In genomic region chr19:45090598-45090997, GRCh38 we compare ENCODE assay signal across 2 cellular contexts.
TF ChIP-seq lines count a peak whose summit lies in the region.

No MANE protein-coding gene starts in this region.

TF ChIP-seq in liver, 16 proteins besides CTCF, POLR2A, EP300 and RAD21:
- no peak for TF ChIP-seq REST (IDR thresholded peaks at IDR 0.05)

TF ChIP-seq in HepG2, 621 proteins besides CTCF, POLR2A, EP300 and RAD21:
- TF ChIP-seq, protein P1, sequence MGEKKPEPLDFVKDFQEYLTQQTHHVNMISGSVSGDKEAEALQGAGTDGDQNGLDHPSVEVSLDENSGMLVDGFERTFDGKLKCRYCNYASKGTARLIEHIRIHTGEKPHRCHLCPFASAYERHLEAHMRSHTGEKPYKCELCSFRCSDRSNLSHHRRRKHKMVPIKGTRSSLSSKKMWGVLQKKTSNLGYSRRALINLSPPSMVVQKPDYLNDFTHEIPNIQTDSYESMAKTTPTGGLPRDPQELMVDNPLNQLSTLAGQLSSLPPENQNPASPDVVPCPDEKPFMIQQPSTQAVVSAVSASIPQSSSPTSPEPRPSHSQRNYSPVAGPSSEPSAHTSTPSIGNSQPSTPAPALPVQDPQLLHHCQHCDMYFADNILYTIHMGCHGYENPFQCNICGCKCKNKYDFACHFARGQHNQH (CRISPR knock-in tag; IDR thresholded peaks at IDR 0.05): no peak
- TF ChIP-seq HMGXB4 (CRISPR knock-in tag; IDR thresholded peaks at IDR 0.05; ENCODE audit: borderline replicate concordance in 1 of 2, low read depth in 1 of 2) (no peak), BCL6 (CRISPR knock-in tag; IDR thresholded peaks at IDR 0.05) (no peak), FOXK1 (CRISPR knock-in tag; IDR thresholded peaks at IDR 0.05; ENCODE audit: borderline replicate concordance, low read depth) (no peak), ELF4 (CRISPR knock-in tag; IDR thresholded peaks at IDR 0.05; ENCODE audit: borderline replicate concordance) (no peak), ZNF225 (CRISPR knock-in tag; IDR thresholded peaks at IDR 0.05) (no peak), ARHGAP35 (CRISPR knock-in tag; IDR thresholded peaks at IDR 0.05; ENCODE audit: borderline replicate concordance) (no peak), JUN (CRISPR knock-in tag; IDR thresholded peaks at IDR 0.05) (no peak), ZNF703 (CRISPR knock-in tag; IDR thresholded peaks at IDR 0.05; ENCODE audit: borderline replicate concordance) (no peak), ZNF737 (CRISPR knock-in tag; IDR thresholded peaks at IDR 0.05; ENCODE audit: borderline replicate concordance) (no peak)
